ENCODE assay signal across 25 cellular contexts in genomic region chr9:112301420-112301819, GRCh38. TPM values are rescaled to one million over a fixed set of nuclear protein-coding genes. Genes with fewer than 3 reads are reported as not detected.
DNase-seq lines count a peak whose midpoint lies in the region; ATAC-seq lines count a peak whose summit lies in the region.
"Had no signal": no experiment of that assay in that cellular context is flagged by ENCODE, and none has a peak within 500 bp of the region (broad histone marks: within the 10 kb centered on the region; RNA-seq: fewer than 3 reads in every experiment).

No MANE protein-coding gene starts in this region.

- peaks cover 71% of the 10 kb centered on the region for H3K4me1 Mint-ChIP-seq in activated naive CD4-positive, alpha-beta T cell treated with anti-CD3 and anti-CD28 coated beads, Interleukin-2, amount 50 U/mL, for 24 hours
- peaks cover 34% of the 10 kb centered on the region for H3K4me1 Mint-ChIP-seq in activated T-helper 17 cell treated with anti-CD3 and anti-CD28 coated beads, Interleukin-2, amount 50 U/mL, for 72 hours
- H3K4me1 Mint-ChIP-seq in stimulated activated effector memory CD8-positive, alpha-beta T cell treated with anti-CD3 and anti-CD28 coated beads, Interleukin-12 subunit alpha, Interleukin-12 subunit beta, amount 100 ng/mL, for 72 hours: peaks cover 53% of the 10 kb centered on the region

- no peaks in the 10 kb centered on the region for H3K9me3 Mint-ChIP-seq in activated naive CD4-positive, alpha-beta T cell treated with anti-CD3 and anti-CD28 coated beads, Interleukin-2, amount 50 U/mL, for 24 hours
- no peaks in the 10 kb centered on the region for H3K9me3 Mint-ChIP-seq in activated T-helper 17 cell treated with anti-CD3 and anti-CD28 coated beads, Interleukin-2, amount 50 U/mL, for 72 hours
- no peaks in the 10 kb centered on the region for H3K9me3 Mint-ChIP-seq in stimulated activated effector memory CD8-positive, alpha-beta T cell treated with anti-CD3 and anti-CD28 coated beads, Interleukin-12 subunit alpha, Interleukin-12 subunit beta, amount 100 ng/mL, for 72 hours
- H3K9me3 Mint-ChIP-seq: neural crest cell had no signal

- H3K27ac Mint-ChIP-seq in activated naive CD4-positive, alpha-beta T cell treated with anti-CD3 and anti-CD28 coated beads, Interleukin-2, amount 50 U/mL, for 24 hours: peak overlapping the region; percentile 1
- peak overlapping the region; percentile 15 for H3K27ac Mint-ChIP-seq in activated T-helper 17 cell treated with anti-CD3 and anti-CD28 coated beads, Interleukin-2, amount 50 U/mL, for 72 hours
- H3K27ac Mint-ChIP-seq in stimulated activated effector memory CD8-positive, alpha-beta T cell treated with anti-CD3 and anti-CD28 coated beads, Interleukin-12 subunit alpha, Interleukin-12 subunit beta, amount 100 ng/mL, for 72 hours: no peak overlapping the region

- no peaks in the 10 kb centered on the region for H3K27me3 Mint-ChIP-seq in activated naive CD4-positive, alpha-beta T cell treated with anti-CD3 and anti-CD28 coated beads, Interleukin-2, amount 50 U/mL, for 24 hours
- no peaks in the 10 kb centered on the region for H3K27me3 Mint-ChIP-seq in activated T-helper 17 cell treated with anti-CD3 and anti-CD28 coated beads, Interleukin-2, amount 50 U/mL, for 72 hours

- no peak for DNase-seq in activated naive CD4-positive, alpha-beta T cell (lab: John Stamatoyannopoulos, UW)
- DNase-seq in Jurkat, Clone E6-1 (ENCODE audit: low read depth, low spot score): peak; percentile 30
- no peak for DNase-seq in stimulated activated effector memory CD8-positive, alpha-beta T cell treated with anti-CD3 and anti-CD28 coated beads, Interleukin-12 subunit alpha, Interleukin-12 subunit beta, amount 100 ng/mL, for 72 hours (ENCODE audit: low spot score in 2 of 2)
- DNase-seq in stimulated activated CD4-positive, alpha-beta T cell treated with anti-CD3 and anti-CD28 coated beads, Interleukin-2, amount 100 ng/mL, for 24 hours: no peak
- DNase-seq in medulla oblongata (ENCODE audit: extremely low spot score) (no peak), HPDE6-E6E7 (ENCODE audit: extremely low spot score) (no peak)
- DNase-seq: activated CD4-positive, alpha-beta T cell treated with anti-CD3 and anti-CD28 coated beads, Interleukin-2, amount 50 U/mL, for 1 hour; activated gamma-delta T cell treated with Interleukin-2 at 50 U/mL for 16 hours; COR-L47; Karpas-422; NCI-H1436 treated with DMSO at 0.1 percent for 48 hours; NCI-H748 treated with DMSO at 0.1 percent for 48 hours; pancreas; Peyer's patch; SHP77 treated with DMSO at 0.1 percent for 48 hours; stimulated activated naive CD4-positive, alpha-beta T cell; T-helper 9 cell; testis had no signal

- H3K4me3 ChIP-seq in Jurkat, Clone E6-1 (ENCODE audit: low read length): no peak overlapping the region
- H3K4me3 ChIP-seq: BLaER1 treated with 17β-estradiol and CSF1 and Interleukin-3, amounts not matched to agents 10 nM and 100 nM; gastroesophageal sphincter; HAP-1; pancreas; Peyer's patch; testis had no signal

- ATAC-seq in activated T-helper 17 cell treated with anti-CD3 and anti-CD28 coated beads, Interleukin-2, amount 50 U/mL, for 72 hours (replicated peaks): peak; percentile 88
- peak; percentile 80 for ATAC-seq in stimulated activated effector memory CD8-positive, alpha-beta T cell treated with anti-CD3 and anti-CD28 coated beads, Interleukin-12 subunit alpha, Interleukin-12 subunit beta, amount 100 ng/mL, for 72 hours
- ATAC-seq: gastroesophageal sphincter, HepG2, pancreas had no signal

- H3K36me3 Mint-ChIP-seq in activated naive CD4-positive, alpha-beta T cell treated with anti-CD3 and anti-CD28 coated beads, Interleukin-2, amount 50 U/mL, for 24 hours: peaks cover 9% of the 10 kb centered on the region
- peaks cover 21% of the 10 kb centered on the region for H3K36me3 Mint-ChIP-seq in activated T-helper 17 cell treated with anti-CD3 and anti-CD28 coated beads, Interleukin-2, amount 50 U/mL, for 72 hours (ENCODE audit: low read depth)
- peaks cover 2% of the 10 kb centered on the region for H3K36me3 Mint-ChIP-seq in stimulated activated effector memory CD8-positive, alpha-beta T cell treated with anti-CD3 and anti-CD28 coated beads, Interleukin-12 subunit alpha, Interleukin-12 subunit beta, amount 100 ng/mL, for 72 hours

- no peak overlapping the region for H3K4me3 Mint-ChIP-seq in activated naive CD4-positive, alpha-beta T cell treated with anti-CD3 and anti-CD28 coated beads, Interleukin-2, amount 50 U/mL, for 24 hours
- peak overlapping the region; percentile 0 for H3K4me3 Mint-ChIP-seq in activated T-helper 17 cell treated with anti-CD3 and anti-CD28 coated beads, Interleukin-2, amount 50 U/mL, for 72 hours
- H3K4me3 Mint-ChIP-seq in stimulated activated effector memory CD8-positive, alpha-beta T cell treated with anti-CD3 and anti-CD28 coated beads, Interleukin-12 subunit alpha, Interleukin-12 subunit beta, amount 100 ng/mL, for 72 hours: no peak overlapping the region
- H3K4me3 Mint-ChIP-seq: neural crest cell had no signal

RNA-seq across cellular contexts. Expression of gene PTBP3, which starts 32.0 kb away (rescaled TPM):
- polyA plus RNA-seq in Jurkat, Clone E6-1 (2012; ENCODE audit: insufficient read depth, insufficient read length): 35.6 TPM
- 100 to 1,000 TPM in 1 of 2 donors, 10 to 100 TPM in 1; 83.5 to 117 TPM for total RNA-seq in activated T-helper 17 cell treated with anti-CD3 and anti-CD28 coated beads, Interleukin-2, amount 50 U/mL, for 72 hours
